Comparison of ENCODE assay signal across 23 cellular contexts in the genomic region with DNA sequence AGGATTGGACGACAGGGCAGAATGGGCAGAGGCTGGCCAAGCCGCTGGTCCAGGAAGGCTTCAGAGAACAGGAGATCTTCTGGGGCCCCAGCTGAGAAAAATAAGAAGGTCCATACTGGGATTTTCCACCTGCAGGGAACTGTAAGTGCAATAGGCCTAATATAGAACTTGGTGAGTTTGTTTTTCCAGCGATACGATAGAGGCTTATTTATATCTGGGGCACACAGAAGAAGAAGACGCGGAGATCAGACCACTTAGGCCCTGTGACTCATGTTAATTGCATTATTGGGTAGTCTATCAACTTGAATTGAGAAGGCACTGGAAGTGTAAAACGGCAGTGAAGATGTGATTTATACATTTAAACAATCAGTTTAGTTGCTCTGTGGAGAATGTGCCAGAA. TPM values are rescaled to one million over a fixed set of nuclear protein-coding genes. Genes with fewer than 3 reads are reported as not detected.
DNase-seq lines count a peak whose midpoint lies in the region; ATAC-seq and TF ChIP-seq lines count a peak whose summit lies in the region.
"Had no signal": no experiment of that assay in that cellular context is flagged by ENCODE, and none has a peak within 500 bp of the region (broad histone marks: within the 10 kb centered on the region; RNA-seq: fewer than 3 reads in every experiment).

No MANE protein-coding gene starts in this region.

- CTCF ChIA-PET in activated CD8-positive, alpha-beta T cell treated with anti-CD3 and anti-CD28 coated beads, Interleukin-2, amount 10 ng/mL, durations not matched to agents 7 days and 5 days (lab: Charles Lee): interaction anchor here (1.0 to 4.1 kb wide), 2 partner anchors 10 to 33 kb away, joined by 3 to 21 read pairs; partner anchors contain the start of gene SRSF8

- intact Hi-C loops in left ventricle myocardium superior (cut with micrococcal nuclease): no loop called here
- intact Hi-C loops in right cardiac atrium (cut with DNase I): no loop called here
- intact Hi-C loops in esophagus muscularis mucosa (cut with DNase I): no loop called here

- H3K4me1 ChIP-seq in right cardiac atrium (ENCODE audit: control insufficient read depth, insufficient read depth, low read length) (no peaks in the 10 kb centered on the region), esophagus muscularis mucosa (no peaks in the 10 kb centered on the region), smooth muscle cell (ENCODE audit: low read depth) (no peaks in the 10 kb centered on the region)
- H3K4me1 ChIP-seq: A549, BE2C had no signal

- H3K27me3 ChIP-seq in right cardiac atrium (ENCODE audit: control insufficient read depth, insufficient read depth) (no peaks in the 10 kb centered on the region), esophagus muscularis mucosa (peaks cover 0 to 8% (median 3%) of the 10 kb centered on the region in 4 donors), smooth muscle cell (ENCODE audit: low read depth) (peaks cover 3% of the 10 kb centered on the region)
- H3K27me3 ChIP-seq: BE2C; BLaER1 treated with 17β-estradiol and CSF1 and Interleukin-3, amounts not matched to agents 10 nM and 100 nM had no signal

- TF ChIP-seq CTCF in esophagus muscularis mucosa (IDR thresholded peaks at IDR 0.05): no peak
- no peak for TF ChIP-seq CTCF in smooth muscle cell (IDR thresholded peaks at IDR 0.05; ENCODE audit: borderline replicate concordance, insufficient read depth, poor library complexity, severe bottlenecking)

- DNase-seq in left ventricle myocardium superior (no peak), right cardiac atrium (no peak), esophagus muscularis mucosa (ENCODE audit: extremely low spot score) (peak; percentile 53), smooth muscle cell (lab: John Stamatoyannopoulos, UW; ENCODE audit: unreplicated experiment) (no peak), NCI-H2171 (lab: John Stamatoyannopoulos, UW) (no peak)
- no peak for DNase-seq in activated CD8-positive, alpha-beta T cell treated with anti-CD3 and anti-CD28 coated beads, Interleukin-2, amount 10 ng/mL, durations not matched to agents 7 days and 5 days
- DNase-seq: ACHN; AML-193; BE2C; Calu3; CD4-positive, alpha-beta memory T cell; COR-L47; DMS53; DMS79 treated with DMSO at 0.1 percent for 48 hours; GF-D8; H9 had no signal

- 78% methylated on average over 7 of the region's 7 CpGs for WGBS in right cardiac atrium
- 84% methylated on average over 7 of the region's 7 CpGs for WGBS in esophagus muscularis mucosa
- WGBS in smooth muscle cell (ENCODE audit: low lambda C conversion rate): 48% methylated on average over 7 of the region's 7 CpGs

- ATAC-seq in left ventricle myocardium superior (peak; percentile 28), right cardiac atrium (no peak)
- ATAC-seq in activated CD8-positive, alpha-beta T cell treated with anti-CD3 and anti-CD28 coated beads, Interleukin-2, amount 10 ng/mL, durations not matched to agents 7 days and 5 days: no peak
- ATAC-seq: A549, GM23338, HCT116 had no signal

- H2AFZ ChIP-seq in smooth muscle cell (ENCODE audit: low read depth): no peak overlapping the region
- H2AFZ ChIP-seq: GM23338 had no signal

- no peaks in the 10 kb centered on the region for H4K20me1 ChIP-seq in smooth muscle cell (ENCODE audit: low read depth)
- H4K20me1 ChIP-seq: BLaER1 treated with 17β-estradiol and CSF1 and Interleukin-3, amounts not matched to agents 10 nM and 100 nM had no signal

- no peaks in the 10 kb centered on the region for H3F3A ChIP-seq in smooth muscle cell (ENCODE audit: low read depth)

- no peak overlapping the region for H3K9ac ChIP-seq in smooth muscle cell (ENCODE audit: low read depth)
- H3K9ac ChIP-seq: BLaER1 treated with 17β-estradiol and CSF1 and Interleukin-3, amounts not matched to agents 10 nM and 100 nM had no signal

- H3K27me3 Mint-ChIP-seq in activated CD8-positive, alpha-beta T cell treated with anti-CD3 and anti-CD28 coated beads, Interleukin-2, amount 10 ng/mL, durations not matched to agents 7 days and 5 days (ENCODE audit: low read depth): peaks cover 44% of the 10 kb centered on the region

- H3K4me3 Mint-ChIP-seq in activated CD8-positive, alpha-beta T cell treated with anti-CD3 and anti-CD28 coated beads, Interleukin-2, amount 10 ng/mL, durations not matched to agents 7 days and 5 days: no peak overlapping the region
- H3K4me3 Mint-ChIP-seq: CD4-positive, alpha-beta memory T cell; GM23338; H9 had no signal

- POLR2A ChIA-PET in activated CD8-positive, alpha-beta T cell treated with anti-CD3 and anti-CD28 coated beads, Interleukin-2, amount 10 ng/mL, durations not matched to agents 7 days and 5 days (lab: Charles Lee): no interaction called here

- H3K9me3 Mint-ChIP-seq in activated CD8-positive, alpha-beta T cell treated with anti-CD3 and anti-CD28 coated beads, Interleukin-2, amount 10 ng/mL, durations not matched to agents 7 days and 5 days (ENCODE audit: insufficient read depth): no peaks in the 10 kb centered on the region
- H3K9me3 Mint-ChIP-seq: CD4-positive, alpha-beta memory T cell; GM23338; H9 had no signal

- H3K4me1 Mint-ChIP-seq in activated CD8-positive, alpha-beta T cell treated with anti-CD3 and anti-CD28 coated beads, Interleukin-2, amount 10 ng/mL, durations not matched to agents 7 days and 5 days (ENCODE audit: low read depth): no peaks in the 10 kb centered on the region
- H3K4me1 Mint-ChIP-seq: CD4-positive, alpha-beta memory T cell; GM23338; H9 had no signal

- no peaks in the 10 kb centered on the region for H3K36me3 Mint-ChIP-seq in activated CD8-positive, alpha-beta T cell treated with anti-CD3 and anti-CD28 coated beads, Interleukin-2, amount 10 ng/mL, durations not matched to agents 7 days and 5 days (ENCODE audit: low read depth)

- TF ChIP-seq EP300 in esophagus muscularis mucosa (IDR thresholded peaks at IDR 0.05): no peak

- no peak for TF ChIP-seq POLR2A in esophagus muscularis mucosa (IDR thresholded peaks at IDR 0.05; ENCODE audit: low read depth)

- H3K9me3 ChIP-seq in right cardiac atrium (ENCODE audit: control insufficient read depth, low read length): no peaks in the 10 kb centered on the region
- H3K9me3 ChIP-seq in esophagus muscularis mucosa: no peaks in the 10 kb centered on the region
- H3K9me3 ChIP-seq in smooth muscle cell (replicated peaks; ENCODE audit: low read depth): no peaks in the 10 kb centered on the region
- H3K9me3 ChIP-seq: A549, BE2C had no signal

- H3K27ac Mint-ChIP-seq in activated CD8-positive, alpha-beta T cell treated with anti-CD3 and anti-CD28 coated beads, Interleukin-2, amount 10 ng/mL, durations not matched to agents 7 days and 5 days: no peak overlapping the region
- H3K27ac Mint-ChIP-seq: CD4-positive, alpha-beta memory T cell; GM23338; H9 had no signal

- H3K79me2 ChIP-seq in smooth muscle cell (ENCODE audit: low read depth): no peaks in the 10 kb centered on the region

- H3K36me3 ChIP-seq in esophagus muscularis mucosa (no peaks in the 10 kb centered on the region), smooth muscle cell (ENCODE audit: low read depth) (no peaks in the 10 kb centered on the region)
- H3K36me3 ChIP-seq: BE2C; BLaER1 treated with 17β-estradiol and CSF1 and Interleukin-3, amounts not matched to agents 10 nM and 100 nM had no signal

- H3K4me3 ChIP-seq in right cardiac atrium (ENCODE audit: low read length): no peak overlapping the region
- H3K4me3 ChIP-seq in esophagus muscularis mucosa: no peak overlapping the region
- no peak overlapping the region for H3K4me3 ChIP-seq in smooth muscle cell
- H3K4me3 ChIP-seq: A549; BLaER1 treated with 17β-estradiol and CSF1 and Interleukin-3, amounts not matched to agents 10 nM and 100 nM; GM23338 had no signal

- no peak overlapping the region for H3K27ac ChIP-seq in right cardiac atrium (ENCODE audit: low read length)
- H3K27ac ChIP-seq in esophagus muscularis mucosa (replicated peaks in 1 of 4): no peak overlapping the region
- peak overlapping the region; percentile 47 for H3K27ac ChIP-seq in smooth muscle cell (ENCODE audit: low read depth)
- H3K27ac ChIP-seq: A549; BLaER1 treated with 17β-estradiol and CSF1 and Interleukin-3, amounts not matched to agents 10 nM and 100 nM had no signal

- peak overlapping the region; percentile 1 for H3K4me2 ChIP-seq in smooth muscle cell
- H3K4me2 ChIP-seq: A549; BLaER1 treated with 17β-estradiol and CSF1 and Interleukin-3, amounts not matched to agents 10 nM and 100 nM; GM23338 had no signal

RNA-seq across cellular contexts. Expression of gene SRSF8, which starts 7.7 kb away (rescaled TPM):
- total RNA-seq in left ventricle myocardium superior: 24.9 TPM
- total RNA-seq in right cardiac atrium: 10 to 100 TPM; 30.5 to 39.4 (median 35.0) TPM
- polyA plus RNA-seq in right cardiac atrium: 32.1 TPM
- total RNA-seq in esophagus muscularis mucosa: 10 to 100 TPM; 30.3 to 42.2 (median 34.8) TPM
- 39.9 and 43.5 TPM in 2 replicates for total RNA-seq in smooth muscle cell
- polyA plus RNA-seq in smooth muscle cell: 40.5 and 50.6 TPM in 2 replicates
- 10 to 100 TPM; 30.2 TPM for total RNA-seq in activated CD8-positive, alpha-beta T cell treated with anti-CD3 and anti-CD28 coated beads, Interleukin-2, amount 10 ng/mL, durations not matched to agents 7 days and 5 days

RNA-seq across cellular contexts. Expression of gene KDM4F, which starts 9.8 kb away (rescaled TPM):
- total RNA-seq in left ventricle myocardium superior (not detected), right cardiac atrium (not detected), esophagus muscularis mucosa (not detected), smooth muscle cell (not detected in 2 replicates)
- polyA plus RNA-seq in right cardiac atrium (not detected), smooth muscle cell (not detected in 2 replicates)
- total RNA-seq in activated CD8-positive, alpha-beta T cell treated with anti-CD3 and anti-CD28 coated beads, Interleukin-2, amount 10 ng/mL, durations not matched to agents 7 days and 5 days: not detected
- total RNA-seq: Calu3; CD4-positive, alpha-beta memory T cell; Daoy; G401; GM23338; H4; H9 had no signal
- polyA plus RNA-seq: A549; CD4-positive, alpha-beta memory T cell; GM23338 had no signal

RNA-seq across cellular contexts. Expression of gene ENDOD1, which starts 30.6 kb away (rescaled TPM):
- total RNA-seq in left ventricle myocardium superior (10.7 TPM), right cardiac atrium (10 to 100 TPM; 12.0 to 19.5 (median 14.6) TPM), esophagus muscularis mucosa (10 to 100 TPM; 37.6 to 43.2 (median 41.0) TPM), smooth muscle cell (124 and 125 TPM in 2 replicates)
- polyA plus RNA-seq in right cardiac atrium (8.8 TPM), smooth muscle cell (44.8 and 46.7 TPM in 2 replicates)
- 10 to 100 TPM; 23.4 to 23.9 TPM for total RNA-seq in activated CD8-positive, alpha-beta T cell treated with anti-CD3 and anti-CD28 coated beads, Interleukin-2, amount 10 ng/mL, durations not matched to agents 7 days and 5 days

RNA-seq across cellular contexts. Expression of gene KDM4E, which starts 34.0 kb away (rescaled TPM):
- not detected for total RNA-seq in left ventricle myocardium superior
- total RNA-seq in right cardiac atrium: not detected
- not detected for polyA plus RNA-seq in right cardiac atrium
- not detected for total RNA-seq in esophagus muscularis mucosa
- not detected in 2 replicates for total RNA-seq in smooth muscle cell
- not detected in 2 replicates for polyA plus RNA-seq in smooth muscle cell
- total RNA-seq in activated CD8-positive, alpha-beta T cell treated with anti-CD3 and anti-CD28 coated beads, Interleukin-2, amount 10 ng/mL, durations not matched to agents 7 days and 5 days: not detected
- total RNA-seq: Calu3; CD4-positive, alpha-beta memory T cell; Daoy; GM23338; H4; H9 had no signal
- polyA plus RNA-seq: A549; CD4-positive, alpha-beta memory T cell; GM23338 had no signal
